19 cellular contexts compared by ENCODE assay signal in genomic region chr10:124248056-124248455, GRCh38.
"Had no signal": no experiment of that assay in that cellular context is flagged by ENCODE, and none has a peak within 500 bp of the region (broad histone marks: within the 10 kb centered on the region; RNA-seq: fewer than 3 reads in every experiment).

No MANE protein-coding gene starts in this region.

- H3K4me1 ChIP-seq: sigmoid colon, testis had no signal

- H3K9me3 ChIP-seq: esophagus squamous epithelium, gastroesophageal sphincter, mucosa of descending colon, sigmoid colon, testis, tibial nerve had no signal

- FAIRE-seq: colon, urothelium cell line had no signal

- H3K36me3 ChIP-seq: esophagus squamous epithelium, gastroesophageal sphincter, sigmoid colon, tibial nerve had no signal

- DNase-seq: effector memory CD8-positive, alpha-beta T cell; esophagus squamous epithelium; foreskin fibroblast; glutamatergic neuron; islet precursor cell; left ventricle myocardium superior; sigmoid colon; stimulated activated CD4-positive, alpha-beta T cell treated with anti-CD3 and anti-CD28 coated beads, Interleukin-2, amount 100 ng/mL, for 24 hours; stimulated activated CD4-positive, alpha-beta T cell treated with anti-CD3 and anti-CD28 coated beads, Interleukin-4, amount 100 ng/mL, for 4 hours; stimulated activated naive B cell treated with anti-CD40 and anti-IgM and Interleukin-4, amounts not matched to agents 10 μg/mL and 1 μg/mL and 100 μg/mL, for 72 hours; stimulated activated naive CD8-positive, alpha-beta T cell treated with anti-CD3 and anti-CD28 coated beads, Interleukin-15, amount 100 ng/mL, for 72 hours; testis had no signal

- H3K27me3 ChIP-seq: esophagus squamous epithelium, gastroesophageal sphincter, sigmoid colon, testis, tibial nerve had no signal

- ATAC-seq: effector memory CD8-positive, alpha-beta T cell; gastroesophageal sphincter; left ventricle myocardium superior; mucosa of descending colon; naive thymus-derived CD8-positive, alpha-beta T cell; stimulated activated naive B cell treated with anti-CD40 and anti-IgM and Interleukin-4, amounts not matched to agents 10 μg/mL and 1 μg/mL and 100 μg/mL, for 72 hours; stimulated activated naive CD8-positive, alpha-beta T cell treated with anti-CD3 and anti-CD28 coated beads, Interleukin-15, amount 100 ng/mL, for 72 hours had no signal

- H3K27ac ChIP-seq: esophagus squamous epithelium, gastroesophageal sphincter, sigmoid colon, skin epidermis, testis, tibial nerve had no signal

- H3K4me3 ChIP-seq: esophagus squamous epithelium, gastroesophageal sphincter, mucosa of descending colon, sigmoid colon, skin epidermis, testis, tibial nerve had no signal
